In genomic region chr15:38213392-38213791, GRCh38 we compare ENCODE assay signal across 19 cellular contexts. TPM values are rescaled to one million over a fixed set of nuclear protein-coding genes. Genes with fewer than 3 reads are reported as not detected.
DNase-seq lines count a peak whose midpoint lies in the region; ATAC-seq, FAIRE-seq and TF ChIP-seq lines count a peak whose summit lies in the region.
"Had no signal": no experiment of that assay in that cellular context is flagged by ENCODE, and none has a peak within 500 bp of the region (broad histone marks: within the 10 kb centered on the region; RNA-seq: fewer than 3 reads in every experiment).

No MANE protein-coding gene starts in this region.

- H3K4me3 ChIP-seq in A549 (no peak overlapping the region), hepatocyte (no peak overlapping the region), transverse colon (no peak overlapping the region), esophagus muscularis mucosa (no peak overlapping the region)
- H3K4me3 ChIP-seq: BLaER1 treated with 17β-estradiol and CSF1 and Interleukin-3, amounts not matched to agents 10 nM and 100 nM; GM12878 had no signal

- CTCF ChIA-PET in A549 (lab: Yijun Ruan, JAX) = no interaction called here

- no peak overlapping the region for H3K27ac ChIP-seq in A549
- peak overlapping the region; percentile 79 for H3K27ac ChIP-seq in hepatocyte
- H3K27ac ChIP-seq in transverse colon = peak overlapping the region; percentile 31 to 62 (median 58)
- H3K27ac ChIP-seq in esophagus muscularis mucosa (replicated peaks in 1 of 4) = no peak overlapping the region
- H3K27ac ChIP-seq: BLaER1 treated with 17β-estradiol and CSF1 and Interleukin-3, amounts not matched to agents 10 nM and 100 nM had no signal

- H3K36me3 ChIP-seq in hepatocyte (replicated peaks; ENCODE audit: insufficient read depth, low read depth) (no peaks in the 10 kb centered on the region), transverse colon (no peaks in the 10 kb centered on the region), esophagus muscularis mucosa (no peaks in the 10 kb centered on the region)
- H3K36me3 ChIP-seq: BLaER1 treated with 17β-estradiol and CSF1 and Interleukin-3, amounts not matched to agents 10 nM and 100 nM had no signal

- no peaks in the 10 kb centered on the region for H3K9me2 ChIP-seq in hepatocyte (replicated peaks; ENCODE audit: insufficient read depth)

- TF ChIP-seq POLR2A in A549 (IDR thresholded peaks at IDR 0.05; ENCODE audit: low read length) (no peak), transverse colon (IDR thresholded peaks at IDR 0.05) (no peak), esophagus muscularis mucosa (IDR thresholded peaks at IDR 0.05; ENCODE audit: low read depth) (no peak)

- 92% methylated on average over 2 of the region's 2 CpGs for WGBS in A549 (ENCODE audit: missing lambda C conversion rate)
- 84% methylated on average over 2 of the region's 2 CpGs for WGBS in hepatocyte (ENCODE audit: low lambda C conversion rate, missing lambda C conversion rate)
- WGBS in transverse colon (ENCODE audit: low coverage in 1 of 2), 2 donors = 73% methylated on average over 2 of the region's 2 CpGs; no CpG with 5 or more reads in 1 of the 2 donors
- WGBS in esophagus muscularis mucosa = 100% methylated on average over 2 of the region's 2 CpGs

- POLR2A ChIA-PET in A549 (lab: Yijun Ruan, JAX) = no interaction called here

- no peak for TF ChIP-seq CTCF in A549 (IDR thresholded peaks at IDR 0.05)
- TF ChIP-seq CTCF in hepatocyte (IDR thresholded peaks at IDR 0.05; ENCODE audit: poor library complexity) = no peak
- TF ChIP-seq CTCF in nephron (IDR thresholded peaks at IDR 0.05; ENCODE audit: unreplicated experiment in 3 of 3) = no peak
- no peak for TF ChIP-seq CTCF in transverse colon (IDR thresholded peaks at IDR 0.05)
- TF ChIP-seq CTCF in esophagus muscularis mucosa (IDR thresholded peaks at IDR 0.05) = no peak

- in situ Hi-C loops in transverse colon (cut with MboI; ENCODE audit: low pct_ligation_motif_present in 1 of 4, low pct_unique_long_range_greater_than_20kb in 1 of 4, low sequenced_read_pairs in 3 of 4) = no loop called here

- no peaks in the 10 kb centered on the region for H3K27me3 ChIP-seq in hepatocyte
- no peaks in the 10 kb centered on the region for H3K27me3 ChIP-seq in transverse colon
- H3K27me3 ChIP-seq in esophagus muscularis mucosa = no peaks in the 10 kb centered on the region
- H3K27me3 ChIP-seq: BLaER1 treated with 17β-estradiol and CSF1 and Interleukin-3, amounts not matched to agents 10 nM and 100 nM had no signal

- no peaks in the 10 kb centered on the region for H3K27me3 Mint-ChIP-seq in nephron (ENCODE audit: low read depth)
- H3K27me3 Mint-ChIP-seq in activated T-helper 17 cell treated with anti-CD3 and anti-CD28 coated beads, Interleukin-2, amount 50 U/mL, for 72 hours = peaks cover 17% of the 10 kb centered on the region

- H3K4me3 Mint-ChIP-seq in nephron = no peak overlapping the region
- no peak overlapping the region for H3K4me3 Mint-ChIP-seq in activated T-helper 17 cell treated with anti-CD3 and anti-CD28 coated beads, Interleukin-2, amount 50 U/mL, for 72 hours
- H3K4me3 Mint-ChIP-seq: B cell; CD8-positive, alpha-beta T cell; HFFc6 had no signal

- intact Hi-C loops in transverse colon (cut with DNase I; ENCODE audit: low total_unique reads) (no loop called here), esophagus muscularis mucosa (cut with DNase I) (no loop called here)

- H3K36me3 Mint-ChIP-seq in nephron (ENCODE audit: low read depth) = no peaks in the 10 kb centered on the region
- H3K36me3 Mint-ChIP-seq in activated T-helper 17 cell treated with anti-CD3 and anti-CD28 coated beads, Interleukin-2, amount 50 U/mL, for 72 hours (ENCODE audit: low read depth) = no peaks in the 10 kb centered on the region
- H3K36me3 Mint-ChIP-seq: CD8-positive, alpha-beta T cell had no signal

- H3K4me1 ChIP-seq in A549 = peaks cover 38% of the 10 kb centered on the region
- H3K4me1 ChIP-seq in hepatocyte (ENCODE audit: insufficient read depth) = peaks cover 34% of the 10 kb centered on the region
- H3K4me1 ChIP-seq in transverse colon = peaks cover 11 to 39% (median 19%) of the 10 kb centered on the region in 4 donors
- H3K4me1 ChIP-seq in esophagus muscularis mucosa = peaks cover 5 to 21% (median 11%) of the 10 kb centered on the region in 4 donors

- H3K4me1 Mint-ChIP-seq in nephron = peaks cover 35% of the 10 kb centered on the region
- H3K4me1 Mint-ChIP-seq in activated T-helper 17 cell treated with anti-CD3 and anti-CD28 coated beads, Interleukin-2, amount 50 U/mL, for 72 hours = no peaks in the 10 kb centered on the region
- H3K4me1 Mint-ChIP-seq: B cell had no signal

- no peak for ATAC-seq in A549
- no peak for ATAC-seq in activated T-helper 17 cell treated with anti-CD3 and anti-CD28 coated beads, Interleukin-2, amount 50 U/mL, for 72 hours (replicated peaks)
- ATAC-seq: CD8-positive, alpha-beta T cell; GM12878; HCT116 had no signal

- H3K79me2 ChIP-seq in hepatocyte = no peaks in the 10 kb centered on the region

- FAIRE-seq in A549 (lab: Jason Lieb, UNC) = no peak

- peak overlapping the region in 2 of 3 experiments; percentile 68 to 78 for H3K27ac Mint-ChIP-seq in nephron
- no peak overlapping the region for H3K27ac Mint-ChIP-seq in activated T-helper 17 cell treated with anti-CD3 and anti-CD28 coated beads, Interleukin-2, amount 50 U/mL, for 72 hours
- H3K27ac Mint-ChIP-seq: B cell; CD8-positive, alpha-beta T cell; HFFc6 had no signal

- no peak for TF ChIP-seq RAD21 in A549 (conservative IDR thresholded peaks at IDR 0.05 in 1 of 2, IDR thresholded peaks at IDR 0.05 in 1 of 2)

- H3K9me3 Mint-ChIP-seq in nephron = no peaks in the 10 kb centered on the region
- H3K9me3 Mint-ChIP-seq in activated T-helper 17 cell treated with anti-CD3 and anti-CD28 coated beads, Interleukin-2, amount 50 U/mL, for 72 hours = no peaks in the 10 kb centered on the region
- H3K9me3 Mint-ChIP-seq: CD8-positive, alpha-beta T cell; HFFc6 had no signal

- H3K9me3 ChIP-seq in A549 (no peaks in the 10 kb centered on the region), hepatocyte (ENCODE audit: low read depth) (no peaks in the 10 kb centered on the region), transverse colon (no peaks in the 10 kb centered on the region), esophagus muscularis mucosa (no peaks in the 10 kb centered on the region)
- H3K9me3 ChIP-seq: BLaER1 treated with 17β-estradiol and CSF1 and Interleukin-3, amounts not matched to agents 10 nM and 100 nM had no signal

- no peak for TF ChIP-seq EP300 in A549 (IDR thresholded peaks at IDR 0.05)
- TF ChIP-seq EP300 in transverse colon (IDR thresholded peaks at IDR 0.05; ENCODE audit: low read depth) = no peak
- TF ChIP-seq EP300 in esophagus muscularis mucosa (IDR thresholded peaks at IDR 0.05) = no peak

- no peak overlapping the region for H2AFZ ChIP-seq in hepatocyte

- H4K20me1 ChIP-seq in hepatocyte (ENCODE audit: insufficient read depth, poor library complexity, severe bottlenecking) = no peaks in the 10 kb centered on the region
- H4K20me1 ChIP-seq: BLaER1 treated with 17β-estradiol and CSF1 and Interleukin-3, amounts not matched to agents 10 nM and 100 nM had no signal

- DNase-seq in A549 (ENCODE audit: low read depth in 1 of 2, low spot score in 1 of 2) (no peak), hepatocyte (ENCODE audit: low spot score) (no peak), transverse colon (no peak), esophagus muscularis mucosa (ENCODE audit: extremely low spot score) (no peak)
- DNase-seq in activated naive CD4-positive, alpha-beta T cell treated with Interleukin-2 at 50 U/mL for 16 hours = no peak
- DNase-seq: 8988T; Calu3; CD8-positive, alpha-beta T cell; DND-41; EL; GOT3; H7; HFFc6 had no signal

- H3K4me2 ChIP-seq in A549 (0 out of 3 replicates have a peak overlapping the region, but pooled peaks have one; percentile 23), hepatocyte (peak overlapping the region; percentile 28)

TF ChIP-seq in A549, 52 proteins besides CTCF, POLR2A, EP300 and RAD21 (continues in another document):
- TF ChIP-seq PBX3 (IDR thresholded peaks at IDR 0.05) = no peak
- no peak for TF ChIP-seq NR3C1 (IDR thresholded peaks at IDR 0.05)
- TF ChIP-seq HDAC2 (IDR thresholded peaks at IDR 0.05) = no peak
- TF ChIP-seq NFE2L2 (conservative IDR thresholded peaks at IDR 0.05; ENCODE audit: low read length) = no peak
- no peak for TF ChIP-seq FOSL2 (IDR thresholded peaks at IDR 0.05)
- no peak for TF ChIP-seq FOSL2 (CRISPR knock-in tag; IDR thresholded peaks at IDR 0.05)
- TF ChIP-seq ZFP36 (IDR thresholded peaks at IDR 0.05; ENCODE audit: borderline replicate concordance, partially characterized antibody) = no peak
- TF ChIP-seq JUNB (IDR thresholded peaks at IDR 0.05) = no peak
- no peak for TF ChIP-seq RNF2 (IDR thresholded peaks at IDR 0.05; ENCODE audit: borderline replicate concordance, low read depth)
- TF ChIP-seq EHF (CRISPR knock-in tag; IDR thresholded peaks at IDR 0.05) = no peak
- TF ChIP-seq RCOR1 (IDR thresholded peaks at IDR 0.05; ENCODE audit: low read depth, low read length) = no peak
- TF ChIP-seq BHLHE40 (IDR thresholded peaks at IDR 0.05; ENCODE audit: low read depth, low read length) = no peak

RNA-seq across cellular contexts. Expression of gene SPRED1, which starts 39.2 kb away (rescaled TPM):
- 6.1 and 8.6 TPM in 2 replicates for polyA plus RNA-seq in A549 (2011; rRNA removed)
- polyA plus RNA-seq in A549 (2012; cell fraction: cytosol; rRNA removed) = 1.3 and 1.7 TPM in 2 replicates
- polyA plus RNA-seq in A549 (2012; cell fraction: nucleus; rRNA removed) = 1.1 and 1.8 TPM in 2 replicates
- polyA plus RNA-seq in A549 (2017; fragmentation: RNase III; extraction: RNeasy Plus Mini Kit Qiagen cat#74134 plus additional on column Dnase treatment) = 5.5 to 6.0 TPM (median 5.9 TPM) in 3 replicates
- polyA minus RNA-seq in A549 (2011; rRNA and poly(A)+ RNA removed) = 12.9 and 13.9 TPM in 2 replicates
- total RNA-seq in hepatocyte = 18.6 and 23.2 TPM in 2 replicates
- 6.8 and 8.2 TPM in 2 replicates for polyA plus RNA-seq in hepatocyte
- total RNA-seq in transverse colon = 10 to 100 TPM in 2 of 4 donors, 1 to 10 TPM in 2; 8.6 to 26.5 (median 10.3) TPM
- 10 to 100 TPM; 14.5 to 31.1 (median 19.0) TPM for total RNA-seq in esophagus muscularis mucosa
- under 1 TPM; 0.09 to 0.19 TPM for total RNA-seq in activated T-helper 17 cell treated with anti-CD3 and anti-CD28 coated beads, Interleukin-2, amount 50 U/mL, for 72 hours

Comparison
In these comparisons a context has a peak if more than half of its experiments do, and no peak if none do; other contexts are left out.
1. H3K27ac ChIP-seq: peak in hepatocyte (single experiment) and transverse colon (4 of 4); none in A549 (0 of 2) and esophagus muscularis mucosa (0 of 4).
2. RNA of gene SPRED1, which starts 39.2 kb away (total RNA-seq): 18.6 to 23.2 TPM in hepatocyte, 14.5 to 31.1 TPM in esophagus muscularis mucosa and 8.6 to 26.5 TPM in transverse colon; 0.09 to 0.19 TPM in activated T-helper 17 cell treated with anti-CD3 and anti-CD28 coated beads, Interleukin-2, amount 50 U/mL, for 72 hours; every median in the first group is over 4 times any median in the second.